ENCODE assay signal across 8 cellular contexts in genomic region chr20:63740501-63741353, GRCh38. TPM values are rescaled to one million over a fixed set of nuclear protein-coding genes. Genes with fewer than 3 reads are reported as not detected.
DNase-seq lines count a peak whose midpoint lies in the region; TF ChIP-seq lines count a peak whose summit lies in the region.

No MANE protein-coding gene starts in this region.

- H3K27ac ChIP-seq in C4-2B (peak overlapping the region; percentile 96), GM23248 (peak overlapping the region; percentile 61), esophagus (ENCODE audit: low read depth in 2 of 2, low read length in 1 of 2) (peak overlapping the region; percentile 93 to 96), thymus (ENCODE audit: low read depth) (peak overlapping the region; percentile 81)

- H3K27ac Mint-ChIP-seq in activated CD4-positive, alpha-beta memory T cell treated with anti-CD3 and anti-CD28 coated beads for 36 hours: no peak overlapping the region

- POLR2A ChIA-PET in activated CD4-positive, alpha-beta memory T cell treated with anti-CD3 and anti-CD28 coated beads for 36 hours (lab: Charles Lee): interaction anchor here (0.9 to 2.4 kb wide), 4 partner anchors 10 to 42 kb away, joined by 5 to 10 read pairs (median 5); partner anchors contain the start of genes ARFRP1 and ZGPAT

- peaks cover 19% of the 10 kb centered on the region for H3K4me1 Mint-ChIP-seq in activated CD4-positive, alpha-beta memory T cell treated with anti-CD3 and anti-CD28 coated beads for 36 hours (ENCODE audit: low read depth)

- H2AFZ ChIP-seq in GM23248: peak overlapping the region; percentile 36

- H3K9me3 Mint-ChIP-seq in activated CD4-positive, alpha-beta memory T cell treated with anti-CD3 and anti-CD28 coated beads for 36 hours: no peaks in the 10 kb centered on the region

- no peaks in the 10 kb centered on the region for H3K27me3 ChIP-seq in GM23248 (replicated peaks; ENCODE audit: insufficient read depth)
- no peaks in the 10 kb centered on the region for H3K27me3 ChIP-seq in esophagus (ENCODE audit: control insufficient read depth in 1 of 2, insufficient read depth in 2 of 2, low read length in 2 of 2)
- H3K27me3 ChIP-seq in thymus (ENCODE audit: control insufficient read depth, insufficient read depth): no peaks in the 10 kb centered on the region

- H3K9me3 ChIP-seq in GM23248 (ENCODE audit: low read depth): no peaks in the 10 kb centered on the region
- no peaks in the 10 kb centered on the region for H3K9me3 ChIP-seq in esophagus (ENCODE audit: control insufficient read depth in 2 of 2, insufficient read depth in 1 of 2, low read depth in 1 of 2, low read length in 1 of 2)
- H3K9me3 ChIP-seq in thymus (ENCODE audit: control insufficient read depth): no peaks in the 10 kb centered on the region

- H3K4me3 Mint-ChIP-seq in activated CD4-positive, alpha-beta memory T cell treated with anti-CD3 and anti-CD28 coated beads for 36 hours: peak overlapping the region; percentile 64

- no peaks in the 10 kb centered on the region for H3K9me2 ChIP-seq in GM23248 (ENCODE audit: insufficient read depth)

- peaks cover 7% of the 10 kb centered on the region; the same call in 1 of the 2 replicates for H3K4me1 ChIP-seq in GM23248 (ENCODE audit: insufficient read depth)
- peaks cover 6 to 26% of the 10 kb centered on the region in 2 donors for H3K4me1 ChIP-seq in esophagus (ENCODE audit: control insufficient read depth in 2 of 2, insufficient read depth in 2 of 2, low read length in 1 of 2)
- H3K4me1 ChIP-seq in thymus (ENCODE audit: control insufficient read depth, insufficient read depth, low read length): peaks cover 26% of the 10 kb centered on the region

- no peak for TF ChIP-seq CTCF in C4-2B (conservative IDR thresholded peaks at IDR 0.05)

- peaks cover 5% of the 10 kb centered on the region for H3K36me3 Mint-ChIP-seq in activated CD4-positive, alpha-beta memory T cell treated with anti-CD3 and anti-CD28 coated beads for 36 hours

- in situ Hi-C loops in GM23248 (cut with MboI): no loop called here

- H3K27me3 Mint-ChIP-seq in activated CD4-positive, alpha-beta memory T cell treated with anti-CD3 and anti-CD28 coated beads for 36 hours: no peaks in the 10 kb centered on the region

- no peaks in the 10 kb centered on the region for H4K20me1 ChIP-seq in GM23248 (ENCODE audit: insufficient read depth)

- peak overlapping the region; percentile 78 for H3K9ac ChIP-seq in GM23248

- 0 to 2% methylated on average over 29 to 35 of the region's 44 CpGs for WGBS in GM23248 (ENCODE audit: low coverage in 1 of 2, low lambda C conversion rate in 2 of 2, missing lambda C conversion rate in 2 of 2), 2 experiments
- 1 to 4% methylated on average over 41 to 44 of the region's 44 CpGs for WGBS in esophagus, 2 donors
- WGBS in thymus: 28% methylated on average over 44 of the region's 44 CpGs

- H3K4me3 ChIP-seq in GM23248 (peak overlapping the region; percentile 68), esophagus (ENCODE audit: low read depth in 1 of 2, low read length in 2 of 2) (peak overlapping the region; percentile 63 to 74), thymus (ENCODE audit: low read length) (peak overlapping the region; percentile 88)

- H3K4me2 ChIP-seq in GM23248 (ENCODE audit: unreplicated experiment): peak overlapping the region; percentile 70

- intact Hi-C loops in activated CD4-positive, alpha-beta memory T cell treated with anti-CD3 and anti-CD28 coated beads for 36 hours (cut with micrococcal nuclease): loop anchor here (1.0 kb wide), 1 partner anchor 33 kb away; the partner anchor contains the start of gene ARFRP1

- peaks cover 12% of the 10 kb centered on the region; the same call in 1 of the 2 replicates for H3F3A ChIP-seq in GM23248 (ENCODE audit: insufficient read depth)

- CTCF ChIA-PET in activated CD4-positive, alpha-beta memory T cell treated with anti-CD3 and anti-CD28 coated beads for 36 hours (lab: Charles Lee): interaction anchor here (0.5 to 1.5 kb wide), 4 partner anchors 10 to 79 kb away, joined by 3 to 14 read pairs (median 4); partner anchors contain the start of genes ARFRP1 and ZGPAT

- no peaks in the 10 kb centered on the region for H3K79me2 ChIP-seq in GM23248 (ENCODE audit: insufficient read depth)

- H3K36me3 ChIP-seq in GM23248 (ENCODE audit: low read depth) (0 out of 2 replicates have a peak, but pooled peaks cover 8% of the 10 kb centered on the region), esophagus (ENCODE audit: control insufficient read depth in 2 of 2, insufficient read depth in 2 of 2, low read length in 1 of 2) (peaks cover 0 to 12% of the 10 kb centered on the region in 2 donors), thymus (ENCODE audit: control insufficient read depth, insufficient read depth) (peaks cover 43% of the 10 kb centered on the region)

- DNase-seq in GM23248: peak; percentile 88
- peak; percentile 73 to 88 for DNase-seq in NCI-H446 (lab: John Stamatoyannopoulos, UW)
- DNase-seq in activated CD4-positive, alpha-beta memory T cell treated with anti-CD3 and anti-CD28 coated beads for 36 hours: peak; percentile 55
- peak; percentile 69 for DNase-seq in midbrain (lab: John Stamatoyannopoulos, UW)
- no peak for DNase-seq in NK-92 (lab: John Stamatoyannopoulos, UW; ENCODE audit: unreplicated experiment)

RNA-seq across cellular contexts. Expression of gene SLC2A4RG, which starts 1.2 kb away (rescaled TPM):
- 63.9 and 64.9 TPM in 2 replicates for total RNA-seq in GM23248 (2014; rRNA removed; shearing (Covaris generic))
- polyA plus RNA-seq in GM23248 (2016; fragmentation: Nextera tagmentation; extraction: Ambion mirVana): 21.3 and 22.7 TPM in 2 replicates
- total RNA-seq in activated CD4-positive, alpha-beta memory T cell treated with anti-CD3 and anti-CD28 coated beads for 36 hours: 10 to 100 TPM; 58.9 to 59.0 TPM
- polyA plus RNA-seq in esophagus: 10 to 100 TPM; 43.8 to 77.5 TPM
- polyA plus RNA-seq in thymus: 66.1 TPM

RNA-seq across cellular contexts. Expression of gene LIME1, which starts 4.3 kb away (rescaled TPM):
- total RNA-seq in GM23248 (2014; rRNA removed; shearing (Covaris generic)): 14.1 and 32.0 TPM in 2 replicates
- polyA plus RNA-seq in GM23248 (2016; fragmentation: Nextera tagmentation; extraction: Ambion mirVana) (2.4 and 3.7 TPM in 2 replicates), esophagus (10 to 100 TPM; 12.6 to 24.5 TPM), thymus (181 TPM)
- 10 to 100 TPM; 14.7 to 17.6 TPM for total RNA-seq in activated CD4-positive, alpha-beta memory T cell treated with anti-CD3 and anti-CD28 coated beads for 36 hours

RNA-seq across cellular contexts. Expression of gene ZGPAT, which starts 32.9 kb away (rescaled TPM):
- total RNA-seq in GM23248 (2014; rRNA removed; shearing (Covaris generic)): 26.2 and 28.5 TPM in 2 replicates
- polyA plus RNA-seq in GM23248 (2016; fragmentation: Nextera tagmentation; extraction: Ambion mirVana) (19.9 and 22.7 TPM in 2 replicates), esophagus (10 to 100 TPM; 24.4 to 38.9 TPM), thymus (66.6 TPM)
- 10 to 100 TPM; 28.7 to 29.9 TPM for total RNA-seq in activated CD4-positive, alpha-beta memory T cell treated with anti-CD3 and anti-CD28 coated beads for 36 hours

RNA-seq across cellular contexts. Expression of gene ARFRP1, which starts 33.0 kb away (rescaled TPM):
- total RNA-seq in GM23248 (2014; rRNA removed; shearing (Covaris generic)): 61.4 and 65.9 TPM in 2 replicates
- polyA plus RNA-seq in GM23248 (2016; fragmentation: Nextera tagmentation; extraction: Ambion mirVana): 57.6 and 60.8 TPM in 2 replicates
- 10 to 100 TPM; 54.6 to 58.4 TPM for total RNA-seq in activated CD4-positive, alpha-beta memory T cell treated with anti-CD3 and anti-CD28 coated beads for 36 hours
- polyA plus RNA-seq in esophagus: 10 to 100 TPM; 33.9 to 35.4 TPM
- polyA plus RNA-seq in thymus: 94.0 TPM

RNA-seq across cellular contexts. Expression of gene TNFRSF6B, which starts 44.3 kb away (rescaled TPM):
- 36.9 and 39.9 TPM in 2 replicates for total RNA-seq in GM23248 (2014; rRNA removed; shearing (Covaris generic))
- polyA plus RNA-seq in GM23248 (2016; fragmentation: Nextera tagmentation; extraction: Ambion mirVana) (17.4 and 17.5 TPM in 2 replicates), esophagus (10 to 100 TPM in 1 of 2 donors, 1 to 10 TPM in 1; 2.6 to 15.2 TPM), thymus (34.7 TPM)
- not detected for total RNA-seq in activated CD4-positive, alpha-beta memory T cell treated with anti-CD3 and anti-CD28 coated beads for 36 hours
